In genomic region chr12:57127101-57127709, GRCh38 we compare ENCODE assay signal across 8 cellular contexts. TPM values are rescaled to one million over a fixed set of nuclear protein-coding genes. Genes with fewer than 3 reads are reported as not detected.
DNase-seq lines count a peak whose midpoint lies in the region; ATAC-seq and TF ChIP-seq lines count a peak whose summit lies in the region.

No MANE protein-coding gene starts in this region.

- DNase-seq in NCI-H748 (lab: John Stamatoyannopoulos, UW; ENCODE audit: unreplicated experiment) (peak; percentile 77), fibroblast of pulmonary artery (ENCODE audit: low read depth) (no peak), neural crest cell (ENCODE audit: low read depth, low spot score) (peak; percentile 46)
- DNase-seq in activated T-cell treated with anti-CD3 and anti-CD28 coated beads, Interleukin-2, amount 50 U/mL, for 4 hours, result no peak

- peak; percentile 47 for ATAC-seq in GM19035 (IDR thresholded peaks at IDR 0.05; ENCODE audit: unreplicated experiment)
- ATAC-seq in activated T-cell treated with anti-CD3 and anti-CD28 coated beads, Interleukin-2, amount 50 U/mL, for 4 hours, result no peak
- ATAC-seq in HG02852 (IDR thresholded peaks at IDR 0.05; ENCODE audit: unreplicated experiment), result no peak
- ATAC-seq in HG02678 (IDR thresholded peaks at IDR 0.05; ENCODE audit: unreplicated experiment), result no peak

- H3K4me1 ChIP-seq in ACC112 (ENCODE audit: control insufficient read depth, insufficient read depth, low read length, unreplicated experiment), result peaks cover 26% of the 10 kb centered on the region

- TF ChIP-seq CTCF in fibroblast of pulmonary artery (IDR thresholded peaks at IDR 0.05; ENCODE audit: low read length, missing control alignments) (peak; percentile 18), neural crest cell (conservative IDR thresholded peaks at IDR 0.05) (peak; percentile 47)

- peak overlapping the region; percentile 97 for H3K4me3 ChIP-seq in ACC112 (ENCODE audit: low read depth, low read length)
- peak overlapping the region; percentile 89 for H3K4me3 ChIP-seq in fibroblast of pulmonary artery (replicated peaks; ENCODE audit: low read depth, low read length)

- H3K27ac ChIP-seq in ACC112 (ENCODE audit: low read depth, low read length), result peak overlapping the region; percentile 60

- H3K27me3 ChIP-seq in ACC112 (ENCODE audit: insufficient read depth, low read length), result no peaks in the 10 kb centered on the region

- no peaks in the 10 kb centered on the region for H3K9me3 Mint-ChIP-seq in activated T-cell treated with anti-CD3 and anti-CD28 coated beads, Interleukin-2, amount 50 U/mL, for 4 hours
- no peaks in the 10 kb centered on the region for H3K9me3 Mint-ChIP-seq in neural crest cell

- H3K4me3 Mint-ChIP-seq in activated T-cell treated with anti-CD3 and anti-CD28 coated beads, Interleukin-2, amount 50 U/mL, for 4 hours, result peak overlapping the region; percentile 85
- H3K4me3 Mint-ChIP-seq in neural crest cell, result peak overlapping the region; percentile 95

- H3K27me3 Mint-ChIP-seq in activated T-cell treated with anti-CD3 and anti-CD28 coated beads, Interleukin-2, amount 50 U/mL, for 4 hours (ENCODE audit: low read depth), result peaks cover 4% of the 10 kb centered on the region
- peaks cover 19% of the 10 kb centered on the region for H3K27me3 Mint-ChIP-seq in neural crest cell (ENCODE audit: low read depth)

- H2AFZ ChIP-seq in ACC112 (ENCODE audit: low read length, unreplicated experiment), result peak overlapping the region; percentile 47

- H3K36me3 ChIP-seq in ACC112 (ENCODE audit: insufficient read depth, low read length), result no peaks in the 10 kb centered on the region

- peaks cover 38% of the 10 kb centered on the region for H3K79me2 ChIP-seq in ACC112 (ENCODE audit: control insufficient read depth, insufficient read depth, low read length, unreplicated experiment)

- H3K4me1 Mint-ChIP-seq in activated T-cell treated with anti-CD3 and anti-CD28 coated beads, Interleukin-2, amount 50 U/mL, for 4 hours (ENCODE audit: low read depth), result peaks cover 12% of the 10 kb centered on the region
- peaks cover 30% of the 10 kb centered on the region for H3K4me1 Mint-ChIP-seq in neural crest cell

- no peak overlapping the region for H3K27ac Mint-ChIP-seq in neural crest cell (ENCODE audit: unreplicated experiment)

- no peaks in the 10 kb centered on the region for H3K36me3 Mint-ChIP-seq in activated T-cell treated with anti-CD3 and anti-CD28 coated beads, Interleukin-2, amount 50 U/mL, for 4 hours (ENCODE audit: insufficient read depth)
- no peaks in the 10 kb centered on the region for H3K36me3 Mint-ChIP-seq in neural crest cell (ENCODE audit: low read depth)

RNA-seq across cellular contexts. Expression of gene LRP1, which starts 1.1 kb away (rescaled TPM):
- total RNA-seq in activated T-cell treated with anti-CD3 and anti-CD28 coated beads, Interleukin-2, amount 50 U/mL, for 4 hours, result 1 to 10 TPM in 2 of 3 donors, under 1 TPM in 1; 0.98 to 1.1 (median 1.0) TPM
- total RNA-seq in neural crest cell, result 61.8 and 62.7 TPM in 2 replicates

RNA-seq across cellular contexts. Expression of gene STAT6, which starts 16.0 kb away (rescaled TPM):
- total RNA-seq in activated T-cell treated with anti-CD3 and anti-CD28 coated beads, Interleukin-2, amount 50 U/mL, for 4 hours, result 100 to 1,000 TPM; 312 to 340 (median 339) TPM
- total RNA-seq in neural crest cell, result 40.2 and 41.7 TPM in 2 replicates

RNA-seq across cellular contexts. Expression of gene LRP1-AS, which starts 20.2 kb away (rescaled TPM):
- not detected for total RNA-seq in activated T-cell treated with anti-CD3 and anti-CD28 coated beads, Interleukin-2, amount 50 U/mL, for 4 hours
- not detected in 2 replicates for total RNA-seq in neural crest cell

RNA-seq across cellular contexts. Expression of gene NAB2, which starts 38.3 kb away (rescaled TPM):
- 10 to 100 TPM; 51.3 to 54.6 (median 52.8) TPM for total RNA-seq in activated T-cell treated with anti-CD3 and anti-CD28 coated beads, Interleukin-2, amount 50 U/mL, for 4 hours
- 58.0 and 61.2 TPM in 2 replicates for total RNA-seq in neural crest cell

RNA-seq across cellular contexts. Expression of gene NEMP1, which starts 48.6 kb away (rescaled TPM):
- 10 to 100 TPM; 39.1 to 47.5 (median 42.5) TPM for total RNA-seq in activated T-cell treated with anti-CD3 and anti-CD28 coated beads, Interleukin-2, amount 50 U/mL, for 4 hours
- 44.0 and 49.6 TPM in 2 replicates for total RNA-seq in neural crest cell

Comparison
In these comparisons a context has a peak if more than half of its experiments do, and no peak if none do; other contexts are left out.
1. DNase-seq: peak in NCI-H748 (single experiment) and neural crest cell (single experiment); none in activated T-cell treated with anti-CD3 and anti-CD28 coated beads, Interleukin-2, amount 50 U/mL, for 4 hours (single experiment) and fibroblast of pulmonary artery (single experiment).
2. RNA of gene LRP1, which starts 1.1 kb away (total RNA-seq): 61.8 to 62.7 TPM in neural crest cell; 0.98 to 1.1 TPM in activated T-cell treated with anti-CD3 and anti-CD28 coated beads, Interleukin-2, amount 50 U/mL, for 4 hours; every median in the first group is over 10 times any median in the second.